Comparison of ENCODE assay signal across 24 cellular contexts in genomic region chr14:97931273-97931672, GRCh38.
"Had no signal": no experiment of that assay in that cellular context is flagged by ENCODE, and none has a peak within 500 bp of the region (broad histone marks: within the 10 kb centered on the region; RNA-seq: fewer than 3 reads in every experiment).

No MANE protein-coding gene starts in this region.

- H3K4me1 ChIP-seq: breast epithelium had no signal

- H3K4me2 ChIP-seq: KMS-11 had no signal

- ATAC-seq: PC-3 had no signal

- H3K4me3 Mint-ChIP-seq: activated B cell treated with CpG ODN at 0.5 μM for 24 hours; activated CD4-positive, alpha-beta memory T cell treated with anti-CD3 and anti-CD28 coated beads, Interleukin-2, amount 10 ng/mL, durations not matched to agents 7 days and 5 days; activated naive CD8-positive, alpha-beta T cell treated with anti-CD3 and anti-CD28 coated beads, Interleukin-2, amount 10 ng/mL, durations not matched to agents 7 days and 5 days; IgD-negative memory B cell had no signal

- H3K27me3 Mint-ChIP-seq: activated B cell treated with CpG ODN at 0.5 μM for 24 hours; activated CD4-positive, alpha-beta memory T cell treated with anti-CD3 and anti-CD28 coated beads, Interleukin-2, amount 10 ng/mL, durations not matched to agents 7 days and 5 days; activated naive CD8-positive, alpha-beta T cell treated with anti-CD3 and anti-CD28 coated beads, Interleukin-2, amount 10 ng/mL, durations not matched to agents 7 days and 5 days; IgD-negative memory B cell had no signal

- H3K36me3 ChIP-seq: breast epithelium had no signal

- DNase-seq: activated B cell treated with CpG ODN at 0.5 μM for 24 hours; activated CD4-positive, alpha-beta memory T cell treated with anti-CD3 and anti-CD28 coated beads, Interleukin-2, amount 10 ng/mL, durations not matched to agents 7 days and 5 days; activated CD4-positive, alpha-beta T cell treated with anti-CD3 and anti-CD28 coated beads for 1 hour; activated CD4-positive, alpha-beta T cell treated with anti-CD3 and anti-CD28 coated beads, Interleukin-2, amount 50 U/mL, for 1 hour; activated CD8-positive, alpha-beta memory T cell treated with anti-CD3 and anti-CD28 coated beads, Interleukin-2, amount 50 U/mL, for 48 hours; activated effector memory CD4-positive, alpha-beta T cell treated with Interleukin-2 at 50 U/mL for 16 hours; activated naive CD4-positive, alpha-beta T cell; activated naive CD8-positive, alpha-beta T cell treated with anti-CD3 and anti-CD28 coated beads, Interleukin-2, amount 10 ng/mL, durations not matched to agents 7 days and 5 days; activated T-cell treated with anti-CD3 and anti-CD28 coated beads, Interleukin-2, amount 50 U/mL, for 1 hour; aorta; caudate nucleus; NCI-H1092 treated with DMSO at 0.1 percent for 48 hours; NCI-H1417 treated with DMSO at 0.1 percent for 48 hours; NCI-H1694 treated with DMSO at 0.1 percent for 48 hours; NCI-H2029 treated with DMSO at 0.1 percent for 48 hours; NCI-H345; NCI-H510A treated with DMSO at 0.1 percent for 48 hours; NCI-H69; PC-3; SHP77; T1000 had no signal

- H3K9me3 ChIP-seq: breast epithelium had no signal

- H3K27ac Mint-ChIP-seq: activated B cell treated with CpG ODN at 0.5 μM for 24 hours; activated CD4-positive, alpha-beta memory T cell treated with anti-CD3 and anti-CD28 coated beads, Interleukin-2, amount 10 ng/mL, durations not matched to agents 7 days and 5 days; activated naive CD8-positive, alpha-beta T cell treated with anti-CD3 and anti-CD28 coated beads, Interleukin-2, amount 10 ng/mL, durations not matched to agents 7 days and 5 days; IgD-negative memory B cell had no signal

- H3K4me3 ChIP-seq: breast epithelium had no signal

- H3K27me3 ChIP-seq: breast epithelium had no signal

- H3K4me1 Mint-ChIP-seq: activated B cell treated with CpG ODN at 0.5 μM for 24 hours, IgD-negative memory B cell had no signal

- H3K27ac ChIP-seq: breast epithelium, KMS-11 had no signal
